14 cellular contexts compared by ENCODE assay signal in the genomic region with DNA sequence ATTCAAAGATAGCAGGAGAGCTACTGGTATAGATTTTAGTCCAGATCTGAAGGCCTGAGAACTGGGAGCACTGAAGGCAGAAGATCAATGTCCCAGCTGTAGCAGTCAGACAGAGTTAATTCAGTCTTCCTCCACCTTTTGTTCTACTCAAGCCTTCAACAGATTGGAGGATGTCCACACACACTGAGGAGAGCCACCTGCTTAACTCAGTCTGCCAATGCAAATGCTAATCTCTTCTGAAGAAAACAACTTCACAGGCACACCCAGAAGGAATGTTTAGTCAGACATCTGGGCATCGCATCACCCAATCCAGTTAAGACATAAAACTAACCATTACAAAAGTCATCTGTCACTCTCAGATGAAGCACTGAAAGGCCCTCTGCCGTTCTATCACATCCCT.
A peak's percentile ranks its signal among the peaks of the same experiment; 100 is the strongest.
DNase-seq lines count a peak whose midpoint lies in the region; ATAC-seq and TF ChIP-seq lines count a peak whose summit lies in the region.
"Had no signal": no experiment of that assay in that cellular context is flagged by ENCODE, and none has a peak within 500 bp of the region (broad histone marks: within the 10 kb centered on the region; RNA-seq: fewer than 3 reads in every experiment).

No MANE protein-coding gene starts in this region.

- DNase-seq in heart left ventricle, result no peak
- no peak for DNase-seq in left ventricle myocardium inferior
- DNase-seq in NT2/D1 (ENCODE audit: low read depth, low spot score), result peak; percentile 28
- DNase-seq in glutamatergic neuron, result no peak
- DNase-seq in superior temporal gyrus (ENCODE audit: extremely low spot score), result no peak
- DNase-seq in NCI-H2227 treated with DMSO at 0.1 percent for 48 hours (lab: John Stamatoyannopoulos, UW), result no peak
- DNase-seq in NCI-H2081 treated with DMSO at 0.1 percent for 48 hours (lab: John Stamatoyannopoulos, UW), result no peak
- DNase-seq: ACHN; CD4-positive, CD25-positive, alpha-beta regulatory T cell; DMS79; GM23248; H7 had no signal

- H3K9me3 Mint-ChIP-seq in glutamatergic neuron (ENCODE audit: unreplicated experiment), result peaks cover 1% of the 10 kb centered on the region

- no peak overlapping the region for H3K9ac ChIP-seq in NT2/D1 (ENCODE audit: insufficient read length, low read depth)
- H3K9ac ChIP-seq: BLaER1 treated with 17β-estradiol and CSF1 and Interleukin-3, amounts not matched to agents 10 nM and 100 nM; GM23248 had no signal

- no peak overlapping the region for H3K4me3 Mint-ChIP-seq in glutamatergic neuron (ENCODE audit: unreplicated experiment)
- H3K4me3 Mint-ChIP-seq: CD4-positive, CD25-positive, alpha-beta regulatory T cell; IgD-negative memory B cell had no signal

- TF ChIP-seq CTCF in heart left ventricle (IDR thresholded peaks at IDR 0.05) (no peak), left ventricle myocardium inferior (IDR thresholded peaks at IDR 0.05; ENCODE audit: borderline replicate concordance) (no peak), glutamatergic neuron (IDR thresholded peaks at IDR 0.05; ENCODE audit: partially characterized antibody, unreplicated experiment) (no peak)

- H3K4me1 ChIP-seq in heart left ventricle, result peaks cover 0 to 11% (median 0%) of the 10 kb centered on the region in 12 donors
- no peaks in the 10 kb centered on the region for H3K4me1 ChIP-seq in left ventricle myocardium inferior
- H3K4me1 ChIP-seq in NT2/D1 (ENCODE audit: insufficient read depth, insufficient read length), result no peaks in the 10 kb centered on the region

- ATAC-seq in heart left ventricle, result peak in 3 of 4 donors; percentile 50 to 63 (median 54)

- H3K9me3 ChIP-seq in heart left ventricle, result no peaks in the 10 kb centered on the region
- H3K9me3 ChIP-seq in left ventricle myocardium inferior (replicated peaks), result no peaks in the 10 kb centered on the region
- H3K9me3 ChIP-seq in NT2/D1 (ENCODE audit: insufficient read depth, low read length), result no peaks in the 10 kb centered on the region
- H3K9me3 ChIP-seq: BLaER1 treated with 17β-estradiol and CSF1 and Interleukin-3, amounts not matched to agents 10 nM and 100 nM had no signal

- H3K27me3 ChIP-seq in heart left ventricle, result no peaks in the 10 kb centered on the region
- H3K27me3 ChIP-seq in left ventricle myocardium inferior (ENCODE audit: low read depth), result no peaks in the 10 kb centered on the region
- H3K27me3 ChIP-seq in NT2/D1 (ENCODE audit: insufficient read depth, insufficient read length), result no peaks in the 10 kb centered on the region
- H3K27me3 ChIP-seq: BLaER1 treated with 17β-estradiol and CSF1 and Interleukin-3, amounts not matched to agents 10 nM and 100 nM had no signal

- no peak for TF ChIP-seq POLR2A in heart left ventricle (IDR thresholded peaks at IDR 0.05)

- peak overlapping the region; percentile 67 for H3K27ac Mint-ChIP-seq in glutamatergic neuron (ENCODE audit: unreplicated experiment)
- H3K27ac Mint-ChIP-seq: CD4-positive, CD25-positive, alpha-beta regulatory T cell; IgD-negative memory B cell had no signal

- WGBS in heart left ventricle, 4 donors, result 30 to 52% (median 33%) methylated on average over 2 of the region's 2 CpGs

- no peaks in the 10 kb centered on the region for H3K36me3 Mint-ChIP-seq in glutamatergic neuron (ENCODE audit: unreplicated experiment)
- H3K36me3 Mint-ChIP-seq: IgD-negative memory B cell had no signal

- intact Hi-C loops in heart left ventricle (cut with DNase I), result no loop called here
- intact Hi-C loops in left ventricle myocardium inferior (cut with micrococcal nuclease), result no loop called here

- H3K4me1 Mint-ChIP-seq in glutamatergic neuron (ENCODE audit: low read depth, unreplicated experiment), result peaks cover 21% of the 10 kb centered on the region
- H3K4me1 Mint-ChIP-seq: CD4-positive, CD25-positive, alpha-beta regulatory T cell; IgD-negative memory B cell had no signal

- no peaks in the 10 kb centered on the region for H3K36me3 ChIP-seq in heart left ventricle
- H3K36me3 ChIP-seq in left ventricle myocardium inferior, result no peaks in the 10 kb centered on the region
- no peaks in the 10 kb centered on the region for H3K36me3 ChIP-seq in NT2/D1 (ENCODE audit: insufficient read depth, insufficient read length, low read length)
- H3K36me3 ChIP-seq: BLaER1 treated with 17β-estradiol and CSF1 and Interleukin-3, amounts not matched to agents 10 nM and 100 nM had no signal

- H3K4me3 ChIP-seq in heart left ventricle (no peak overlapping the region), left ventricle myocardium inferior (no peak overlapping the region), NT2/D1 (ENCODE audit: insufficient read length, low read depth) (no peak overlapping the region)
- H3K4me3 ChIP-seq: BLaER1 treated with 17β-estradiol and CSF1 and Interleukin-3, amounts not matched to agents 10 nM and 100 nM; GM23248 had no signal

- peaks cover 3% of the 10 kb centered on the region for H3K27me3 Mint-ChIP-seq in glutamatergic neuron (ENCODE audit: unreplicated experiment)
- H3K27me3 Mint-ChIP-seq: CD4-positive, CD25-positive, alpha-beta regulatory T cell; IgD-negative memory B cell had no signal

- peak overlapping the region in 1 of 12 donors; percentile 34 for H3K27ac ChIP-seq in heart left ventricle
- no peak overlapping the region for H3K27ac ChIP-seq in left ventricle myocardium inferior (replicated peaks)
- H3K27ac ChIP-seq: BLaER1 treated with 17β-estradiol and CSF1 and Interleukin-3, amounts not matched to agents 10 nM and 100 nM; GM23248 had no signal
